ENCODE assay signal across 10 cellular contexts in genomic region chr12:92065664-92066063, GRCh38.
DNase-seq lines count a peak whose midpoint lies in the region; ATAC-seq and TF ChIP-seq lines count a peak whose summit lies in the region.
"Had no signal": no experiment of that assay in that cellular context is flagged by ENCODE, and none has a peak within 500 bp of the region (broad histone marks: within the 10 kb centered on the region; RNA-seq: fewer than 3 reads in every experiment).

No MANE protein-coding gene starts in this region.

- H4K20me1 ChIP-seq in OCI-LY7 (ENCODE audit: insufficient read depth, low read length), result no peaks in the 10 kb centered on the region

- H3K27me3 ChIP-seq in muscle layer of duodenum (ENCODE audit: low read depth, low read length), result no peaks in the 10 kb centered on the region
- H3K27me3 ChIP-seq: tibial nerve had no signal

- intact Hi-C loops in OCI-LY7 (cut with micrococcal nuclease; ENCODE audit: unreplicated experiment), result no loop called here

- TF ChIP-seq CTCF in GM12865 (IDR thresholded peaks at IDR 0.05; ENCODE audit: insufficient read depth, low read depth, low read length, missing control alignments) (no peak), OCI-LY7 (conservative IDR thresholded peaks at IDR 0.05; ENCODE audit: low read length) (no peak)

- DNase-seq in GM12865 (ENCODE audit: low read depth), result peak; percentile 44
- DNase-seq in OCI-LY7 (ENCODE audit: low spot score), result no peak
- no peak for DNase-seq in stimulated activated CD8-positive, alpha-beta memory T cell treated with anti-CD3 and anti-CD28 coated beads, Interleukin-4, amount 100 ng/mL, for 48 hours
- DNase-seq in SKM-1 treated with dmso at 0.1 percent for 144 hours (lab: John Stamatoyannopoulos, UW; ENCODE audit: unreplicated experiment), result no peak
- no peak for DNase-seq in COLO829 (ENCODE audit: low spot score)
- DNase-seq: effector CD8-positive, alpha-beta T cell had no signal

- CTCF ChIA-PET in OCI-LY7 (lab: Charles Lee; ENCODE audit: unreplicated experiment), result no interaction called here

- BruUV-seq in OCI-LY7 (replicated peaks; lab: Mats Ljungman, UMichigan), result no TSS peak

- H3K79me2 ChIP-seq in OCI-LY7 (ENCODE audit: insufficient read depth, low read depth, low read length), result no peaks in the 10 kb centered on the region; the same call in 1 of the 2 replicates

- H3K27ac ChIP-seq in OCI-LY7 (ENCODE audit: low read depth, low read length, poor library complexity, severe bottlenecking) (no peak overlapping the region), muscle layer of duodenum (ENCODE audit: low read length) (peak overlapping the region; percentile 32)
- H3K27ac ChIP-seq: tibial nerve had no signal

- H3K9me2 ChIP-seq in OCI-LY7 (ENCODE audit: insufficient read depth, low read length), result no peaks in the 10 kb centered on the region

- H3K4me1 ChIP-seq in OCI-LY7 (ENCODE audit: insufficient read depth, low read length, poor library complexity, severe bottlenecking), result peaks cover 59% of the 10 kb centered on the region
- H3K4me1 ChIP-seq in muscle layer of duodenum (ENCODE audit: control insufficient read depth in 1 of 2, insufficient read depth in 2 of 2, low read length in 2 of 2), result peaks cover 0 to 6% of the 10 kb centered on the region in 2 donors

- peak overlapping the region; percentile 6; the same call in 1 of the 2 replicates for H3K4me2 ChIP-seq in OCI-LY7 (ENCODE audit: low read length)

- H3K4me3 ChIP-seq in GM12865 (ENCODE audit: low read depth, low read length) (no peak overlapping the region), OCI-LY7 (ENCODE audit: low read depth, low read length, poor library complexity, severe bottlenecking) (no peak overlapping the region), muscle layer of duodenum (ENCODE audit: low read depth in 1 of 2, low read length in 2 of 2) (no peak overlapping the region)
- H3K4me3 ChIP-seq: lung had no signal

- H2AFZ ChIP-seq in OCI-LY7 (ENCODE audit: low read length), result no peak overlapping the region; the same call in 1 of the 2 replicates

- no peaks in the 10 kb centered on the region for H3K9me3 ChIP-seq in OCI-LY7 (ENCODE audit: low read length)
- H3K9me3 ChIP-seq in muscle layer of duodenum (ENCODE audit: control insufficient read depth in 1 of 2, low read length in 2 of 2), result no peaks in the 10 kb centered on the region
- H3K9me3 ChIP-seq: tibial nerve had no signal

- ATAC-seq in GM19468 (IDR thresholded peaks at IDR 0.05; ENCODE audit: extremely low read depth, unreplicated experiment), result peak; percentile 20

- 0 out of 2 replicates have a peak, but pooled peaks cover 3% of the 10 kb centered on the region for H3K36me3 ChIP-seq in OCI-LY7 (ENCODE audit: insufficient read depth, low read length)
- no peaks in the 10 kb centered on the region for H3K36me3 ChIP-seq in muscle layer of duodenum (ENCODE audit: control insufficient read depth in 1 of 2, insufficient read depth in 2 of 2, low read length in 2 of 2)
- H3K36me3 ChIP-seq: tibial nerve had no signal

- POLR2A ChIA-PET in OCI-LY7 (lab: Charles Lee), result interaction anchor here (0.8 to 1.3 kb wide), 2 partner anchors 9 to 20 kb away, joined by 4 read pairs; no protein-coding TSS in a partner anchor
